8 cellular contexts compared by ENCODE assay signal in genomic region chr19:10259162-10259905, GRCh38. TPM values are rescaled to one million over a fixed set of nuclear protein-coding genes. Genes with fewer than 3 reads are reported as not detected.
DNase-seq lines count a peak whose midpoint lies in the region; ATAC-seq, FAIRE-seq and TF ChIP-seq lines count a peak whose summit lies in the region.

No MANE protein-coding gene starts in this region.

- H3K36me3 Mint-ChIP-seq in astrocyte (ENCODE audit: low read depth, unreplicated experiment), result peaks cover 29% of the 10 kb centered on the region

- DNase-seq in NCI-H1694 (lab: John Stamatoyannopoulos, UW) (peak; percentile 78), T1000 (lab: John Stamatoyannopoulos, UW) (peak; percentile 54), astrocyte (ENCODE audit: low read depth) (peak; percentile 62), hypothalamus (lab: John Stamatoyannopoulos, UW) (peak in 41 of 51 donors; percentile 5 to 76 (median 31)), small intestine (peak; percentile 77), cortex of kidney (lab: John Stamatoyannopoulos, UW) (no peak)

- H3K4me1 ChIP-seq in astrocyte (ENCODE audit: insufficient read depth, low read length), result peaks cover 11% of the 10 kb centered on the region
- H3K4me1 ChIP-seq in small intestine (ENCODE audit: control insufficient read depth in 2 of 2, insufficient read depth in 1 of 2, low read depth in 1 of 2, low read length in 1 of 2), result no peaks in the 10 kb centered on the region

- H3K27ac ChIP-seq in astrocyte (ENCODE audit: low read depth, low read length) (no peak overlapping the region), small intestine (ENCODE audit: low read depth in 1 of 2, low read length in 1 of 2) (no peak overlapping the region)

- H3K4me2 ChIP-seq in astrocyte (ENCODE audit: low read length), result no peak overlapping the region

- H3K4me1 Mint-ChIP-seq in astrocyte (ENCODE audit: low read depth, unreplicated experiment), result peaks cover 4% of the 10 kb centered on the region

- H3K27me3 ChIP-seq in astrocyte (ENCODE audit: insufficient read depth, low read length), result no peaks in the 10 kb centered on the region
- H3K27me3 ChIP-seq in small intestine (ENCODE audit: control insufficient read depth in 2 of 2, insufficient read depth in 2 of 2, low read length in 2 of 2), result no peaks in the 10 kb centered on the region

- H3K4me3 Mint-ChIP-seq in astrocyte (ENCODE audit: unreplicated experiment), result no peak overlapping the region

- no peak overlapping the region for H2AFZ ChIP-seq in astrocyte (ENCODE audit: low read depth, low read length)

- H3K4me3 ChIP-seq in GM12875 (ENCODE audit: low read depth, low read length), result no peak overlapping the region
- H3K4me3 ChIP-seq in astrocyte (ENCODE audit: insufficient read depth, low read depth, low read length), result no peak overlapping the region
- no peak overlapping the region for H3K4me3 ChIP-seq in small intestine (ENCODE audit: low read depth in 1 of 2, low read length in 2 of 2)

- WGBS in small intestine, 3 donors, result 64 to 71% (median 68%) methylated on average over 30 to 32 of the region's 32 CpGs

- FAIRE-seq in astrocyte (lab: Jason Lieb, UNC) (no peak), small intestine (lab: Jason Lieb, UNC) (no peak)

- H3K9me3 Mint-ChIP-seq in astrocyte (ENCODE audit: unreplicated experiment), result no peaks in the 10 kb centered on the region

- TF ChIP-seq CTCF in GM12875 (IDR thresholded peaks at IDR 0.05; ENCODE audit: borderline replicate concordance, insufficient read depth, low read depth, low read length), result peak; percentile 80
- TF ChIP-seq CTCF in astrocyte (IDR thresholded peaks at IDR 0.05; ENCODE audit: insufficient read depth, low read depth, low read length), result peak; percentile 70

- H3K9ac ChIP-seq in astrocyte (ENCODE audit: low read length), result no peak overlapping the region

- H3K79me2 ChIP-seq in astrocyte (ENCODE audit: insufficient read depth, low read length), result peaks cover 2% of the 10 kb centered on the region

- H3K36me3 ChIP-seq in astrocyte (ENCODE audit: insufficient read depth, low read length) (peaks cover 13% of the 10 kb centered on the region), small intestine (ENCODE audit: control insufficient read depth in 2 of 2, insufficient read depth in 2 of 2, low read length in 2 of 2) (peaks cover 4 to 8% of the 10 kb centered on the region in 2 donors)

- ATAC-seq in GM21526 (IDR thresholded peaks at IDR 0.05; ENCODE audit: low FRiP score, unreplicated experiment), result no peak

- H3K27me3 Mint-ChIP-seq in astrocyte (ENCODE audit: low read depth, unreplicated experiment), result no peaks in the 10 kb centered on the region

- H3K9me3 ChIP-seq in astrocyte (ENCODE audit: insufficient read depth, low read depth, low read length), result no peaks in the 10 kb centered on the region
- H3K9me3 ChIP-seq in small intestine (ENCODE audit: control insufficient read depth, low read depth), result no peaks in the 10 kb centered on the region

- no peak overlapping the region for H3K27ac Mint-ChIP-seq in astrocyte (ENCODE audit: unreplicated experiment)

- H4K20me1 ChIP-seq in astrocyte (ENCODE audit: insufficient read depth, low read length), result peaks cover 14% of the 10 kb centered on the region

RNA-seq across cellular contexts. Expression of gene MRPL4, which starts 7.3 kb away (rescaled TPM):
- 57.8 and 60.3 TPM in 2 replicates for total RNA-seq in astrocyte
- polyA plus RNA-seq in small intestine, result 10 to 100 TPM; 44.1 to 85.8 (median 51.9) TPM

RNA-seq across cellular contexts. Expression of gene ICAM1, which starts 11.6 kb away (rescaled TPM):
- 9.3 and 11.0 TPM in 2 replicates for total RNA-seq in astrocyte
- 10 to 100 TPM in 1 of 3 donors, 1 to 10 TPM in 2; 1.6 to 18.2 (median 4.9) TPM for polyA plus RNA-seq in small intestine

RNA-seq across cellular contexts. Expression of gene ICAM4, which starts 27.4 kb away (rescaled TPM):
- 0.20 TPM in 1 of 2 replicates, not detected in the other for total RNA-seq in astrocyte
- under 1 TPM in 2 of 3 donors, not detected in 1; 0.54 to 0.58 TPM for polyA plus RNA-seq in small intestine

RNA-seq across cellular contexts. Expression of gene S1PR2, which starts 28.2 kb away (rescaled TPM):
- 15.7 and 16.8 TPM in 2 replicates for total RNA-seq in astrocyte
- 1 to 10 TPM in 1 of 3 donors, under 1 TPM in 1, not detected in 1; 0.81 to 4.3 TPM for polyA plus RNA-seq in small intestine

RNA-seq across cellular contexts. Expression of gene ICAM5, which starts 30.4 kb away (rescaled TPM):
- total RNA-seq in astrocyte, result 0.07 and 0.31 TPM in 2 replicates
- polyA plus RNA-seq in small intestine, result under 1 TPM in 2 of 3 donors, not detected in 1; 0.52 to 0.54 TPM
